ENCODE assay signal across 27 cellular contexts in genomic region chr16:28303132-28303531, GRCh38. TPM values are rescaled to one million over a fixed set of nuclear protein-coding genes. Genes with fewer than 3 reads are reported as not detected.
"Had no signal": no experiment of that assay in that cellular context is flagged by ENCODE, and none has a peak within 500 bp of the region (broad histone marks: within the 10 kb centered on the region; RNA-seq: fewer than 3 reads in every experiment).

No MANE protein-coding gene starts in this region.

- DNase-seq: activated CD4-positive, alpha-beta T cell treated with anti-CD3 and anti-CD28 coated beads for 48 hours; activated CD4-positive, alpha-beta T cell treated with anti-CD3 and anti-CD28 coated beads, Interleukin-2, amount 50 U/mL, for 4 hours; activated CD4-positive, CD25-positive, alpha-beta regulatory T cell treated with anti-CD3 and anti-CD28 coated beads, Interleukin-2, amount 50 U/mL, for 72 hours; activated CD8-positive, alpha-beta memory T cell treated with anti-CD3 and anti-CD28 coated beads for 24 hours; activated gamma-delta T cell; activated naive CD4-positive, alpha-beta T cell treated with anti-CD3 and anti-CD28 coated beads for 36 hours; activated naive CD8-positive, alpha-beta T cell treated with anti-CD3 and anti-CD28 coated beads, Interleukin-2, amount 10 ng/mL, durations not matched to agents 7 days and 5 days; activated T-cell treated with anti-CD3 and anti-CD28 coated beads, Interleukin-2, amount 50 U/mL, for 4 hours; adrenal gland; anterior cingulate cortex; cerebellar nuclear complex; Karpas-422; MM.1S; NCI-H1105; NCI-H1436; NCI-H1694 treated with DMSO at 0.1 percent for 48 hours; NCI-H2029 treated with DMSO at 0.1 percent for 48 hours; NCI-H345; NCI-H510A; NCI-H526 treated with DMSO at 0.1 percent for 48 hours; NCI-H82; Right ventricle myocardium superior; SW 1271; T-helper 17 cell; T-helper 9 cell had no signal

- ATAC-seq: activated T-cell treated with anti-CD3 and anti-CD28 coated beads, Interleukin-2, amount 50 U/mL, for 4 hours; T-helper 17 cell; WTC11 had no signal

- H3K27ac Mint-ChIP-seq: activated naive CD4-positive, alpha-beta T cell treated with anti-CD3 and anti-CD28 coated beads for 36 hours; activated naive CD8-positive, alpha-beta T cell treated with anti-CD3 and anti-CD28 coated beads, Interleukin-2, amount 10 ng/mL, durations not matched to agents 7 days and 5 days; WTC11 had no signal

- H3K27me3 Mint-ChIP-seq: activated naive CD8-positive, alpha-beta T cell treated with anti-CD3 and anti-CD28 coated beads, Interleukin-2, amount 10 ng/mL, durations not matched to agents 7 days and 5 days; T-helper 17 cell had no signal

- H3K4me3 Mint-ChIP-seq: activated naive CD4-positive, alpha-beta T cell treated with anti-CD3 and anti-CD28 coated beads for 36 hours; activated naive CD8-positive, alpha-beta T cell treated with anti-CD3 and anti-CD28 coated beads, Interleukin-2, amount 10 ng/mL, durations not matched to agents 7 days and 5 days; activated T-cell treated with anti-CD3 and anti-CD28 coated beads, Interleukin-2, amount 50 U/mL, for 4 hours; T-helper 17 cell; WTC11 had no signal

- H3K9me3 Mint-ChIP-seq: activated naive CD4-positive, alpha-beta T cell treated with anti-CD3 and anti-CD28 coated beads for 36 hours; activated naive CD8-positive, alpha-beta T cell treated with anti-CD3 and anti-CD28 coated beads, Interleukin-2, amount 10 ng/mL, durations not matched to agents 7 days and 5 days; activated T-cell treated with anti-CD3 and anti-CD28 coated beads, Interleukin-2, amount 50 U/mL, for 4 hours; WTC11 had no signal

RNA-seq across cellular contexts. Expression of gene SBK1, which starts 10.8 kb away (rescaled TPM):
- total RNA-seq: SJSA1 had no signal
